ENCODE assay signal across 1 cellular context in genomic region chr12:50309950-50310349, GRCh38.
TF ChIP-seq lines count a peak whose summit lies in the region.

No MANE protein-coding gene starts in this region.

TF ChIP-seq in H1, 55 proteins besides CTCF, POLR2A, EP300 and RAD21 (continued from another document):
- TF ChIP-seq CBX8 (IDR thresholded peaks at IDR 0.05; ENCODE audit: borderline replicate concordance, low read depth, low read length): no peak
- TF ChIP-seq BRCA1 (IDR thresholded peaks at IDR 0.05; ENCODE audit: low read depth, low read length): no peak
- no peak for TF ChIP-seq ASH2L (IDR thresholded peaks at IDR 0.05; ENCODE audit: low read length)
- TF ChIP-seq TEAD4 (IDR thresholded peaks at IDR 0.05; ENCODE audit: low read depth, low read length): no peak
